1 cellular context compared by ENCODE assay signal in genomic region chr9:133533878-133534277, GRCh38.
TF ChIP-seq lines count a peak whose summit lies in the region.

No MANE protein-coding gene starts in this region.

TF ChIP-seq in HepG2, 621 proteins besides CTCF, POLR2A, EP300 and RAD21 (continued from another document):
- no peak for TF ChIP-seq TRIM22 (IDR thresholded peaks at IDR 0.05)
